ENCODE assay signal across 25 cellular contexts in genomic region chr20:24840121-24840713, GRCh38.
DNase-seq lines count a peak whose midpoint lies in the region; ATAC-seq, FAIRE-seq and TF ChIP-seq lines count a peak whose summit lies in the region.
"Had no signal": no experiment of that assay in that cellular context is flagged by ENCODE, and none has a peak within 500 bp of the region (broad histone marks: within the 10 kb centered on the region; RNA-seq: fewer than 3 reads in every experiment).

No MANE protein-coding gene starts in this region.

- peak; percentile 88 for FAIRE-seq in GM19239 (lab: Jason Lieb, UNC)

- in situ Hi-C loops in GM13976 (cut with MboI; ENCODE audit: low sequenced_read_pairs, unreplicated experiment), result no loop called here

- peak; percentile 26 for ATAC-seq in HG03175 (IDR thresholded peaks at IDR 0.05; ENCODE audit: unreplicated experiment)
- ATAC-seq in GM19023 (IDR thresholded peaks at IDR 0.05; ENCODE audit: unreplicated experiment), result no peak
- ATAC-seq in HG03097 (IDR thresholded peaks at IDR 0.05; ENCODE audit: low FRiP score, unreplicated experiment), result no peak
- ATAC-seq in HG03135 (IDR thresholded peaks at IDR 0.05; ENCODE audit: unreplicated experiment), result no peak
- ATAC-seq: activated naive CD8-positive, alpha-beta T cell treated with anti-CD3 and anti-CD28 coated beads, Interleukin-2, amount 50 U/mL, for 24 hours; heart left ventricle; WTC11 had no signal

- H3K4me1 ChIP-seq in BLaER1, result peaks cover 53% of the 10 kb centered on the region
- H3K4me1 ChIP-seq: heart left ventricle, left ventricle myocardium inferior had no signal

- H3K4me3 ChIP-seq in BLaER1, result no peak overlapping the region
- H3K4me3 ChIP-seq: heart left ventricle, left ventricle myocardium inferior had no signal

- no peaks in the 10 kb centered on the region for H3K27me3 ChIP-seq in BLaER1

- H3K36me3 ChIP-seq in BLaER1, result no peaks in the 10 kb centered on the region
- H3K36me3 ChIP-seq: heart left ventricle, left ventricle myocardium inferior had no signal

- H3K4me2 ChIP-seq in BLaER1, result peak overlapping the region; percentile 22

- H3K27ac ChIP-seq in BLaER1, result no peak overlapping the region
- H3K27ac ChIP-seq: heart left ventricle, left ventricle myocardium inferior, parathyroid adenoma had no signal

- DNase-seq in GM19239 (ENCODE audit: insufficient read length, low spot score) (no peak), islet precursor cell (peak; percentile 33), GM13976 (ENCODE audit: low spot score) (no peak)
- DNase-seq: ACHN; activated CD4-positive, alpha-beta T cell treated with anti-CD3 and anti-CD28 coated beads, Interleukin-2, amount 50 U/mL, for 4 hours; activated gamma-delta T cell; activated naive CD8-positive, alpha-beta T cell treated with anti-CD3 and anti-CD28 coated beads, Interleukin-2, amount 50 U/mL, for 24 hours; activated T-cell treated with anti-CD3 and anti-CD28 coated beads for 4 hours; cerebellar nuclear complex; heart left ventricle; Kasumi-1; left ventricle myocardium inferior; midbrain; NCI-H1048; NCI-H187; nephron progenitor cell; substantia nigra; T1000 had no signal

- TF ChIP-seq CTCF in GM13976 (IDR thresholded peaks at IDR 0.05; ENCODE audit: borderline replicate concordance, control extremely low read depth, extremely low read depth, insufficient read depth, missing control alignments), result no peak

- H4K20me1 ChIP-seq in BLaER1, result no peaks in the 10 kb centered on the region

- H3K9ac ChIP-seq in BLaER1, result no peak overlapping the region
- H3K9ac ChIP-seq: parathyroid adenoma had no signal

- H3K9me3 ChIP-seq in BLaER1, result no peaks in the 10 kb centered on the region
